Comparison of ENCODE assay signal across 1 cellular context in the genomic region with DNA sequence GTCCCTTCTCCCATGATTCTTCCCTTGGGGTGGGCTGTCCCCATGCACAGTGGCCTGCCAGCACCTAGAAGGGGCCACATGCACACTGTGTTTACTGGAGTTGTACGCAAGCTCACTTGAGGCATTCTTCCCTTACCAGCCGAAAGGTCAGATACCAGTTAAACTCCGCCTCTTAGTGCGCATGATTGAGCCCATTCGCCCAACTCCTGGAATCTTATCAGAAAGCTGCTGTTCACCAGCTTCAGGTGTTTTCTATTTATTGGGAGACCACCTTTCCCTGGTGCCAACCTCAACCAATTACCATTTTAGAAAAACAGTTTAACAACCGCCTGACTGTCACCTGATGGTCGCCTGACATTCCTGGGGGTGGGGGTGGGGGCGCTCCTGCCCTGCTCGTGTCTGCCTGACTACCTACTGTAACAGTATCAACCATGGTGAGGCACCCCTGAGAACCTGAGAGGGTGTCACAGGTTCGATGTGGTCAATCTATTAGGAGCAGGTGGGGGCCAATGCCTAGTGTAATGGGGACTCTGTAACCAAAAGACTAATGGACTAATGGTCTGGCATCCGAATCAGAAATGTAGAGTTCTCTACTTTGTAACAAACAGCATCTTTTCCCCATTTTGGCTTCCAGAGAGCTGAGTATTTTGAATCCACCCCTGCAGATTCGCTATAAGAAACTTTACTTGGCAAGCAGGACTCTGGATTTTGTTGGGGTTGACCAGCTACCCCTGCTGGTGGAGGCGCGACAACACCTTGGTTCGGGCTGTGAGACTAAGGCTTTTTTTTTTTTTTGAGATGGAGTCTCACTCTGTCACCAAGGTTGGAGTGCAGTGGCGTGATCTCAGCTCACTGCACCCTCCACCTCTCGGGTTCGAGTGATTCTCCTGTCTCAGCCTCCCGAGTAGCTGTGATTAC.
TF ChIP-seq lines count a peak whose summit lies in the region.

No MANE protein-coding gene starts in this region.

TF ChIP-seq in endothelial cell of umbilical vein, 7 proteins besides CTCF, POLR2A, EP300 and RAD21 (continued from another document):
- TF ChIP-seq GATA2 (IDR thresholded peaks at IDR 0.05; ENCODE audit: insufficient read depth, insufficient read length, low read depth, low read length) (no peak), EZH2 (IDR thresholded peaks at IDR 0.05; ENCODE audit: borderline replicate concordance, low read depth, low read length, severe bottlenecking) (no peak)
